Comparison of ENCODE assay signal across 23 cellular contexts in genomic region chr2:98293931-98294687, GRCh38. TPM values are rescaled to one million over a fixed set of nuclear protein-coding genes. Genes with fewer than 3 reads are reported as not detected.
"Had no signal": no experiment of that assay in that cellular context is flagged by ENCODE, and none has a peak within 500 bp of the region (broad histone marks: within the 10 kb centered on the region; RNA-seq: fewer than 3 reads in every experiment).

No MANE protein-coding gene starts in this region.

- H3K4me1 ChIP-seq: gastrocnemius medialis, vagina had no signal

- ATAC-seq: activated naive CD8-positive, alpha-beta T cell treated with anti-CD3 and anti-CD28 coated beads, Interleukin-2, amount 50 U/mL, for 24 hours; activated T-helper 17 cell treated with anti-CD3 and anti-CD28 coated beads, Interleukin-2, amount 50 U/mL, for 72 hours; effector memory CD8-positive, alpha-beta T cell; gastrocnemius medialis; naive thymus-derived CD4-positive, alpha-beta T cell; stimulated activated naive B cell treated with anti-CD40 and anti-IgM and Interleukin-4, amounts not matched to agents 10 μg/mL and 1 μg/mL and 100 μg/mL, for 72 hours had no signal

- H3K4me3 ChIP-seq: gastrocnemius medialis, skin epidermis, tibial nerve, vagina had no signal

- DNase-seq: activated B cell treated with CpG ODN at 0.5 μM for 24 hours; activated naive CD4-positive, alpha-beta T cell treated with anti-CD3 and anti-CD28 coated beads for 36 hours; activated naive CD8-positive, alpha-beta T cell treated with anti-CD3 and anti-CD28 coated beads, Interleukin-2, amount 50 U/mL, for 24 hours; activated T-cell treated with anti-CD3 and anti-CD28 coated beads for 4 hours; aorta; cerebellar nuclear complex; effector memory CD8-positive, alpha-beta T cell; gastrocnemius medialis; mammary epithelial cell; naive thymus-derived CD4-positive, alpha-beta T cell; retina; stimulated activated CD4-positive, alpha-beta T cell treated with anti-CD3 and anti-CD28 coated beads, Interleukin-15, amount 100 ng/mL, for 24 hours; stimulated activated CD4-positive, alpha-beta T cell treated with anti-CD3 and anti-CD28 coated beads, Interleukin-4, amount 100 ng/mL, for 1 hour; stimulated activated naive B cell treated with anti-CD40 and anti-IgM and Interleukin-4, amounts not matched to agents 10 μg/mL and 1 μg/mL and 100 μg/mL, for 72 hours had no signal

- H3K27me3 ChIP-seq: gastrocnemius medialis, tibial nerve, vagina had no signal

- H3K9me3 ChIP-seq: gastrocnemius medialis, vagina had no signal

- H3K36me3 ChIP-seq: gastrocnemius medialis, tibial nerve, vagina had no signal

- H3K27ac ChIP-seq: epithelial cell of prostate, gastrocnemius medialis, skin epidermis, tibial nerve, vagina had no signal

- FAIRE-seq: keratinocyte had no signal

RNA-seq across cellular contexts. Expression of gene CNGA3, which starts 52.1 kb away (rescaled TPM):
- total RNA-seq: activated B cell treated with CpG ODN at 0.5 μM for 24 hours; activated CD8-positive, alpha-beta memory T cell treated with anti-CD3 and anti-CD28 coated beads for 36 hours; activated naive CD4-positive, alpha-beta T cell treated with anti-CD3 and anti-CD28 coated beads for 36 hours; activated T-helper 17 cell treated with anti-CD3 and anti-CD28 coated beads, Interleukin-2, amount 50 U/mL, for 72 hours; aorta; mammary epithelial cell; mononuclear cell; naive thymus-derived CD4-positive, alpha-beta T cell; vagina had no signal
- polyA plus RNA-seq: aorta; fibroblast of lung; mammary epithelial cell; naive thymus-derived CD4-positive, alpha-beta T cell had no signal
